ENCODE assay signal across 1 cellular context in the genomic region with DNA sequence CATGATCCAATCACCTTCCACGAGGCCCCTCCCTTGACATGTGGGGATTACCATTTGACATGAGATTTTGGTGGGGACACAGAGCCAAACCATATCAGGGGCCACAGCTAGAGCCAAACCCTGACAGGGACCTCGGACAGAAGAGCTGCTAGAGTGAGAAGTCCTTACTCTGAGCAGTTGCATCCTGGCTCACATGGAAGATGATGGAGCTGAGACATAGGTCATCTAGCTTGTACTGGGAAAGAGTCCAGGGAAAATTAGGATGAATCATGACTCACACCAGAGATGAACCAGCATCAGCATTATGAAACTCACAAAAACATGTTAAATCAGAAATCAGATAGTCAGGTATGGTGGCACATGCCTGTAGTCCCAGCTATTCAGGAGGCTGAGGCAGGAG.
TF ChIP-seq lines count a peak whose summit lies in the region.

No MANE protein-coding gene starts in this region.

TF ChIP-seq in SK-N-SH, 30 proteins besides CTCF, POLR2A, EP300 and RAD21 (continued from another document):
- TF ChIP-seq TEAD4 (IDR thresholded peaks at IDR 0.05; ENCODE audit: borderline replicate concordance, insufficient read depth) = no peak
- TF ChIP-seq, protein P1, sequence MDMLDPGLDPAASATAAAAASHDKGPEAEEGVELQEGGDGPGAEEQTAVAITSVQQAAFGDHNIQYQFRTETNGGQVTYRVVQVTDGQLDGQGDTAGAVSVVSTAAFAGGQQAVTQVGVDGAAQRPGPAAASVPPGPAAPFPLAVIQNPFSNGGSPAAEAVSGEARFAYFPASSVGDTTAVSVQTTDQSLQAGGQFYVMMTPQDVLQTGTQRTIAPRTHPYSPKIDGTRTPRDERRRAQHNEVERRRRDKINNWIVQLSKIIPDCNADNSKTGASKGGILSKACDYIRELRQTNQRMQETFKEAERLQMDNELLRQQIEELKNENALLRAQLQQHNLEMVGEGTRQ (IDR thresholded peaks at IDR 0.05; ENCODE audit: borderline replicate concordance, low read depth, low read length) = no peak
- TF ChIP-seq USF1 (IDR thresholded peaks at IDR 0.05; ENCODE audit: borderline replicate concordance, low read depth) = no peak
- TF ChIP-seq MEF2A (IDR thresholded peaks at IDR 0.05; ENCODE audit: borderline replicate concordance, low read depth) = no peak
- no peak for TF ChIP-seq RFX5 (IDR thresholded peaks at IDR 0.05; ENCODE audit: low read length)
- no peak for TF ChIP-seq EZH2phosphoT487 (IDR thresholded peaks at IDR 0.05; ENCODE audit: borderline replicate concordance, low read depth)
- TF ChIP-seq YY1 (IDR thresholded peaks at IDR 0.05; ENCODE audit: low read depth) = no peak
- no peak for TF ChIP-seq GATA2 (CRISPR knock-in tag; IDR thresholded peaks at IDR 0.05)
- TF ChIP-seq POLR2AphosphoS5 (IDR thresholded peaks at IDR 0.05; ENCODE audit: low read depth, low read length) = no peak
- TF ChIP-seq, protein P2, sequence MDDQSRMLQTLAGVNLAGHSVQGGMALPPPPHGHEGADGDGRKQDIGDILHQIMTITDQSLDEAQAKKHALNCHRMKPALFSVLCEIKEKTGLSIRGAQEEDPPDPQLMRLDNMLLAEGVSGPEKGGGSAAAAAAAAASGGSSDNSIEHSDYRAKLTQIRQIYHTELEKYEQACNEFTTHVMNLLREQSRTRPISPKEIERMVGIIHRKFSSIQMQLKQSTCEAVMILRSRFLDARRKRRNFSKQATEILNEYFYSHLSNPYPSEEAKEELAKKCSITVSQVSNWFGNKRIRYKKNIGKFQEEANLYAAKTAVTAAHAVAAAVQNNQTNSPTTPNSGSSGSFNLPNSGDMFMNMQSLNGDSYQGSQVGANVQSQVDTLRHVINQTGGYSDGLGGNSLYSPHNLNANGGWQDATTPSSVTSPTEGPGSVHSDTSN (IDR thresholded peaks at IDR 0.05) = no peak; the same call in 1 of the 2 replicates
- peak; percentile 66; the same call in 1 of the 2 replicates for TF ChIP-seq JUND (IDR thresholded peaks at IDR 0.05)
- TF ChIP-seq FOXM1 (IDR thresholded peaks at IDR 0.05; ENCODE audit: low read depth) = no peak
- no peak for TF ChIP-seq SIN3A (IDR thresholded peaks at IDR 0.05; ENCODE audit: borderline replicate concordance, low read depth, low read length)
- TF ChIP-seq ZBTB33 (IDR thresholded peaks at IDR 0.05; ENCODE audit: borderline replicate concordance, low read depth) = no peak
- TF ChIP-seq, protein P3, sequence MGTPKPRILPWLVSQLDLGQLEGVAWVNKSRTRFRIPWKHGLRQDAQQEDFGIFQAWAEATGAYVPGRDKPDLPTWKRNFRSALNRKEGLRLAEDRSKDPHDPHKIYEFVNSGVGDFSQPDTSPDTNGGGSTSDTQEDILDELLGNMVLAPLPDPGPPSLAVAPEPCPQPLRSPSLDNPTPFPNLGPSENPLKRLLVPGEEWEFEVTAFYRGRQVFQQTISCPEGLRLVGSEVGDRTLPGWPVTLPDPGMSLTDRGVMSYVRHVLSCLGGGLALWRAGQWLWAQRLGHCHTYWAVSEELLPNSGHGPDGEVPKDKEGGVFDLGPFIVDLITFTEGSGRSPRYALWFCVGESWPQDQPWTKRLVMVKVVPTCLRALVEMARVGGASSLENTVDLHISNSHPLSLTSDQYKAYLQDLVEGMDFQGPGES (IDR thresholded peaks at IDR 0.05; ENCODE audit: low read depth, low read length) = no peak
